ENCODE assay signal across 20 cellular contexts in the genomic region with DNA sequence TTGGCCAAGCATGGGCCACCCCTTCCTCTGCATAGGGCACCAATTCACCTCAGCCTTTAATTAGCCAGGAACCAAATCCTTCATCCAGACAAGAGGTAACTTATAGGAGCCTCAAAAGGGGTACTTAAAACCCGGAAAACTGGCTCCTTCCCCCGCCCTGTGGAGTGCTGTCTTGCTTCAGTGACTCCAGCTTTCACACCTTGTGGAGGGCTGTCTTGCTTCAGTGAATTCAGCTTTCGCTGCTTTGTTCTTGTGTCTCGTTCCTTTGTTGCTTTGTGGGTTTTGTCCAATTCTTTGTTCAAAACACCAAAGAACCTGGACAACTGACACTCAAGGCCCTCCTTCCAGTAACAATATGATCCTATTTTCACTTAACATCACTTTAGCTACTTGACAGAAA.
DNase-seq lines count a peak whose midpoint lies in the region; ATAC-seq, FAIRE-seq and TF ChIP-seq lines count a peak whose summit lies in the region.
"Had no signal": no experiment of that assay in that cellular context is flagged by ENCODE, and none has a peak within 500 bp of the region (broad histone marks: within the 10 kb centered on the region; RNA-seq: fewer than 3 reads in every experiment).

No MANE protein-coding gene starts in this region.

- no peak overlapping the region for H3K4me3 ChIP-seq in OCI-LY7 (ENCODE audit: low read depth, low read length, poor library complexity, severe bottlenecking)
- H3K4me3 ChIP-seq in gastrocnemius medialis, result no peak overlapping the region
- H3K4me3 ChIP-seq in small intestine (ENCODE audit: low read depth in 1 of 2, low read length in 2 of 2), result no peak overlapping the region
- H3K4me3 ChIP-seq: GM23248, K562, lower lobe of right lung, suprapubic skin had no signal

- peaks cover 11% of the 10 kb centered on the region for H3K4me1 ChIP-seq in OCI-LY7 (ENCODE audit: insufficient read depth, low read length, poor library complexity, severe bottlenecking)
- H3K4me1 ChIP-seq in gastrocnemius medialis, result no peaks in the 10 kb centered on the region
- no peaks in the 10 kb centered on the region for H3K4me1 ChIP-seq in small intestine (ENCODE audit: control insufficient read depth in 2 of 2, insufficient read depth in 1 of 2, low read depth in 1 of 2, low read length in 1 of 2)
- H3K4me1 ChIP-seq: lower lobe of right lung, suprapubic skin had no signal

- H3K27me3 Mint-ChIP-seq in WTC11 (ENCODE audit: low read depth), result no peaks in the 10 kb centered on the region
- H3K27me3 Mint-ChIP-seq: activated CD4-positive, alpha-beta T cell treated with anti-CD3 and anti-CD28 coated beads, Interleukin-2, amount 10 ng/mL, durations not matched to agents 7 days and 5 days had no signal

- CTCF ChIA-PET in OCI-LY7 (lab: Charles Lee; ENCODE audit: unreplicated experiment) (no interaction called here), WTC11 (lab: Charles Lee) (no interaction called here)

- intact Hi-C loops in OCI-LY7 (cut with micrococcal nuclease; ENCODE audit: unreplicated experiment) (no loop called here), gastrocnemius medialis (cut with DNase I; ENCODE audit: low total_unique reads) (no loop called here)

- H3K4me1 Mint-ChIP-seq in WTC11, result no peaks in the 10 kb centered on the region
- H3K4me1 Mint-ChIP-seq: activated CD4-positive, alpha-beta T cell treated with anti-CD3 and anti-CD28 coated beads, Interleukin-2, amount 10 ng/mL, durations not matched to agents 7 days and 5 days had no signal

- TF ChIP-seq POLR2A in gastrocnemius medialis (IDR thresholded peaks at IDR 0.05), result no peak

- no peaks in the 10 kb centered on the region for H3K9me2 ChIP-seq in OCI-LY7 (ENCODE audit: insufficient read depth, low read length)

- H4K20me1 ChIP-seq in OCI-LY7 (ENCODE audit: insufficient read depth, low read length), result no peaks in the 10 kb centered on the region

- peak; percentile 63 for FAIRE-seq in GM18507 (lab: Jason Lieb, UNC)
- FAIRE-seq in small intestine (lab: Jason Lieb, UNC), result no peak
- FAIRE-seq: K562 had no signal

- no peaks in the 10 kb centered on the region for H3K36me3 ChIP-seq in OCI-LY7 (ENCODE audit: insufficient read depth, low read length)
- no peaks in the 10 kb centered on the region for H3K36me3 ChIP-seq in gastrocnemius medialis
- no peaks in the 10 kb centered on the region for H3K36me3 ChIP-seq in small intestine (ENCODE audit: control insufficient read depth in 2 of 2, insufficient read depth in 2 of 2, low read length in 2 of 2)
- H3K36me3 ChIP-seq: lower lobe of right lung, suprapubic skin had no signal

- H3K4me3 Mint-ChIP-seq in WTC11, result no peak overlapping the region
- H3K4me3 Mint-ChIP-seq: activated CD4-positive, alpha-beta T cell treated with anti-CD3 and anti-CD28 coated beads, Interleukin-2, amount 10 ng/mL, durations not matched to agents 7 days and 5 days had no signal

- peak overlapping the region; percentile 31; the same call in 1 of the 2 replicates for H3K4me2 ChIP-seq in OCI-LY7 (ENCODE audit: low read length)

- H3K27ac ChIP-seq in OCI-LY7 (ENCODE audit: low read depth, low read length, poor library complexity, severe bottlenecking) (no peak overlapping the region), gastrocnemius medialis (no peak overlapping the region), small intestine (ENCODE audit: low read depth in 1 of 2, low read length in 1 of 2) (no peak overlapping the region)
- H3K27ac ChIP-seq: GM23248, lower lobe of right lung, suprapubic skin had no signal

- BruUV-seq in OCI-LY7 (replicated peaks; lab: Mats Ljungman, UMichigan), result no TSS peak

- no peaks in the 10 kb centered on the region for H3K79me2 ChIP-seq in OCI-LY7 (ENCODE audit: insufficient read depth, low read depth, low read length)

- no peak overlapping the region for H2AFZ ChIP-seq in OCI-LY7 (ENCODE audit: low read length)
- H2AFZ ChIP-seq: GM23248 had no signal

- in situ Hi-C loops in gastrocnemius medialis (cut with MboI; ENCODE audit: low sequenced_read_pairs in 4 of 4), result no loop called here

- TF ChIP-seq CTCF in OCI-LY7 (conservative IDR thresholded peaks at IDR 0.05; ENCODE audit: low read length) (no peak), gastrocnemius medialis (IDR thresholded peaks at IDR 0.05 in 4 of 5, conservative IDR thresholded peaks at IDR 0.05 in 1 of 5) (no peak), WTC11 (IDR thresholded peaks at IDR 0.05) (no peak)

- H3K27ac Mint-ChIP-seq in WTC11, result no peak overlapping the region
- H3K27ac Mint-ChIP-seq: activated CD4-positive, alpha-beta T cell treated with anti-CD3 and anti-CD28 coated beads, Interleukin-2, amount 10 ng/mL, durations not matched to agents 7 days and 5 days had no signal

- 80 to 83% (median 81%) methylated on average over 4 of the region's 4 CpGs for WGBS in small intestine, 3 donors

- H3K27me3 ChIP-seq in gastrocnemius medialis, result no peaks in the 10 kb centered on the region
- no peaks in the 10 kb centered on the region for H3K27me3 ChIP-seq in small intestine (ENCODE audit: control insufficient read depth in 2 of 2, insufficient read depth in 2 of 2, low read length in 2 of 2)
- H3K27me3 ChIP-seq: suprapubic skin had no signal

- no peak for DNase-seq in GM18507 (ENCODE audit: extremely low spot score, insufficient read length, low read depth)
- peak; percentile 40 for DNase-seq in OCI-LY7 (ENCODE audit: low spot score)
- DNase-seq in gastrocnemius medialis, result no peak
- no peak for DNase-seq in small intestine
- DNase-seq in HK-2 (ENCODE audit: unreplicated experiment), result no peak
- DNase-seq in WTC11 (ENCODE audit: low spot score), result no peak
- DNase-seq: activated CD4-positive, alpha-beta T cell treated with anti-CD3 and anti-CD28 coated beads, Interleukin-2, amount 10 ng/mL, durations not matched to agents 7 days and 5 days; activated CD8-positive, alpha-beta memory T cell treated with anti-CD3 and anti-CD28 coated beads, Interleukin-2, amount 50 U/mL, for 4 hours; dermis blood vessel endothelial cell; GM23248; lower lobe of right lung; NCI-H2029; NCI-H510A treated with DMSO at 0.1 percent for 48 hours; retina; Right ventricle myocardium superior; stimulated activated CD4-positive, alpha-beta T cell treated with anti-CD3 and anti-CD28 coated beads, Interleukin-12 subunit alpha, Interleukin-12 subunit beta, amount 100 ng/mL, for 4 hours had no signal

- POLR2A ChIA-PET in OCI-LY7 (lab: Charles Lee), result interaction anchor here (0.6 kb wide), 1 partner anchor 58 kb away, joined by 3 read pairs; no protein-coding TSS in a partner anchor
- POLR2A ChIA-PET in WTC11 (lab: Charles Lee), result no interaction called here

- H3K9me3 Mint-ChIP-seq in WTC11, result peaks cover 62% of the 10 kb centered on the region

- peaks cover 44% of the 10 kb centered on the region for H3K36me3 Mint-ChIP-seq in WTC11

- H3K9me3 ChIP-seq in OCI-LY7 (ENCODE audit: low read length) (peaks cover 8% of the 10 kb centered on the region; the same call in 1 of the 2 replicates), gastrocnemius medialis (no peaks in the 10 kb centered on the region), small intestine (ENCODE audit: control insufficient read depth, low read depth) (no peaks in the 10 kb centered on the region)
- H3K9me3 ChIP-seq: lower lobe of right lung, suprapubic skin had no signal

- ATAC-seq in GM21367 (IDR thresholded peaks at IDR 0.05; ENCODE audit: unreplicated experiment) (peak; percentile 91), HG03175 (IDR thresholded peaks at IDR 0.05; ENCODE audit: unreplicated experiment) (peak; percentile 85), gastrocnemius medialis (no peak), WTC11 (no peak)
- ATAC-seq: K562, lower lobe of right lung had no signal

TF ChIP-seq in WTC11, 78 proteins besides CTCF, POLR2A, EP300 and RAD21 (continues in another document):
- TF ChIP-seq AR (CRISPR knock-in tag; IDR thresholded peaks at IDR 0.05) (no peak), NFATC4 (CRISPR knock-in tag; IDR thresholded peaks at IDR 0.05) (no peak), ZNF671 (CRISPR knock-in tag; IDR thresholded peaks at IDR 0.05) (no peak), E2F1 (CRISPR knock-in tag; IDR thresholded peaks at IDR 0.05) (no peak), ELF4 (CRISPR knock-in tag; IDR thresholded peaks at IDR 0.05; ENCODE audit: low read depth) (no peak)
- TF ChIP-seq, protein P1, sequence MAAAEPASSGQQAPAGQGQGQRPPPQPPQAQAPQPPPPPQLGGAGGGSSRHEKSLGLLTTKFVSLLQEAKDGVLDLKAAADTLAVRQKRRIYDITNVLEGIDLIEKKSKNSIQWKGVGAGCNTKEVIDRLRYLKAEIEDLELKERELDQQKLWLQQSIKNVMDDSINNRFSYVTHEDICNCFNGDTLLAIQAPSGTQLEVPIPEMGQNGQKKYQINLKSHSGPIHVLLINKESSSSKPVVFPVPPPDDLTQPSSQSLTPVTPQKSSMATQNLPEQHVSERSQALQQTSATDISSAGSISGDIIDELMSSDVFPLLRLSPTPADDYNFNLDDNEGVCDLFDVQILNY (CRISPR knock-in tag; IDR thresholded peaks at IDR 0.05), result no peak

Comparison
In these comparisons a context has a peak if more than half of its experiments do, and no peak if none do; other contexts are left out.
1. ATAC-seq: peak in GM21367 (single experiment) and HG03175 (single experiment); none in gastrocnemius medialis (0 of 2) and WTC11 (single experiment).